Comparison of ENCODE assay signal across 1 cellular context in the genomic region with DNA sequence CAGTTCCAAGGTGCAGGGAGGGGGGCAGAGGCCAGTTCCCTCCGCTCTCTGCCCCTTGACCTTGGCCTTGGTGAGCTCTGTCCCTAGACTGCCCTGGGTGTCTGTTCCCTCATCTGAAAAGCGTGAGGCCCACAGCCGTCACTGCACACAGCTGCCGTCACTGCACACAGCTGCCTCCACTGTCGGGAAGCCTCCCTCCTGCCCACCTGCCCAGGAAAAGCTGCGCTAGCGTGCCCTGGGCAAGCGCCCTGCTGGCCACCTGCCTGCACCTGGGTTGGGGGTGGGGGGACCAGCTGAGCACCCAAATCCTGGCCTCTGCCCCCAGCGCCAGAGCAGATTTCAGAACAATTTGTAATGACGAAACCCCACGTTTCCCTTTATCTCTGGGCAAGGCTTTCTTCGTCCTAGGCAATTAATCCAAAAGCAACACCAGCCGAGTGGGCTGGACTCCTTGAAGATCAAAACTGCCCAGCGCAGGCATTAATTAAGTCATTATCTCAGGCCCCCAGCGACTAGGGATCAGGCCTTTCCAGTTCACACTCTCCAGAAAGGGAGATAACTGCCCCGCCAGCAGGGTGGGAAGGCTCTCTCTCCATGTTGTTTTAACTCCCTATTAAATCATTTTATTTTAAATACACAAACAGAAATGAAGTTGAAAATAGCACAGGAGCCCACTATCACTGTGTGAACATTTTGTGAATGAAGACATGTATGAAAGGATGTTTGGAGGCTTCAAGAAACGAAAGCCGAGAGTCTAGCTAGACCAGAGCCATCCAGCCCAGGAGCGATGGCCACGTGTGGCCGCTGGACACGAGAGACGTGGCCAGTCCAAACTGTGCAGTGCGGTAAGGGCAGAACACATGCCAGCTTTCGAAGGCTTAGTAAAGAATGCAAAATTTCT.
TF ChIP-seq lines count a peak whose summit lies in the region.

No MANE protein-coding gene starts in this region.

TF ChIP-seq in K562, 482 proteins besides CTCF, POLR2A, EP300 and RAD21 (continued from another document and continues in another):
- TF ChIP-seq ZNF407 (IDR thresholded peaks at IDR 0.05; ENCODE audit: low read depth) (no peak), NUFIP1 (IDR thresholded peaks at IDR 0.05; ENCODE audit: partially characterized antibody) (no peak), HEY1 (CRISPR knock-in tag; IDR thresholded peaks at IDR 0.05; ENCODE audit: borderline replicate concordance) (no peak), PTTG1 (tag; IDR thresholded peaks at IDR 0.05; ENCODE audit: low read depth) (no peak), PHF21A (IDR thresholded peaks at IDR 0.05; ENCODE audit: borderline replicate concordance, low read depth) (no peak), CCAR2 (IDR thresholded peaks at IDR 0.05; ENCODE audit: low read depth, low read length) (no peak), MTA2 (IDR thresholded peaks at IDR 0.05; ENCODE audit: low read depth) (peak; percentile 38; the same call in 1 of the 2 replicates), RBFOX2 (IDR thresholded peaks at IDR 0.05; ENCODE audit: low read depth, low read length) (no peak), DPF2 (IDR thresholded peaks at IDR 0.05) (peak; percentile 65; the same call in 1 of the 2 replicates), DACH1 (IDR thresholded peaks at IDR 0.05; ENCODE audit: partially characterized antibody) (peak; percentile 52), PHB2 (IDR thresholded peaks at IDR 0.05; ENCODE audit: low read depth) (no peak), FIP1L1 (IDR thresholded peaks at IDR 0.05; ENCODE audit: low read depth, low read length, poor library complexity, severe bottlenecking) (no peak), KAT2B (IDR thresholded peaks at IDR 0.05; ENCODE audit: low read depth, low read length) (no peak), EGR1 (conservative IDR thresholded peaks at IDR 0.05) (no peak), HMGN3 (IDR thresholded peaks at IDR 0.05; ENCODE audit: borderline replicate concordance, extremely low read depth, insufficient read length, low read depth, low read length) (peak; percentile 29), TFAP4 (CRISPR knock-in tag; IDR thresholded peaks at IDR 0.05; ENCODE audit: borderline replicate concordance) (peak; percentile 66; the same call in 1 of the 2 replicates), MYC (IDR thresholded peaks at IDR 0.05; ENCODE audit: low read depth, low read length) (no peak), MYC (CRISPR knock-in tag; IDR thresholded peaks at IDR 0.05; ENCODE audit: borderline replicate concordance, low read depth) (no peak), ZNF280A (IDR thresholded peaks at IDR 0.05; ENCODE audit: low read depth, partially characterized antibody) (no peak), EZH2 (IDR thresholded peaks at IDR 0.05; ENCODE audit: borderline replicate concordance, low read depth, low read length) (no peak), ELK1 (CRISPR knock-in tag; IDR thresholded peaks at IDR 0.05) (no peak), ZNF133 (CRISPR knock-in tag; IDR thresholded peaks at IDR 0.05) (no peak), HIVEP1 (CRISPR knock-in tag; IDR thresholded peaks at IDR 0.05) (no peak), HDAC1 (IDR thresholded peaks at IDR 0.05) (0 out of 4 replicates have a peak, but pooled peaks of 1 of the 2 experiments have one; percentile 22), ELF1 (tag; IDR thresholded peaks at IDR 0.05) (no peak), NR1H2 (CRISPR knock-in tag; IDR thresholded peaks at IDR 0.05) (no peak)
- TF ChIP-seq, protein P1, sequence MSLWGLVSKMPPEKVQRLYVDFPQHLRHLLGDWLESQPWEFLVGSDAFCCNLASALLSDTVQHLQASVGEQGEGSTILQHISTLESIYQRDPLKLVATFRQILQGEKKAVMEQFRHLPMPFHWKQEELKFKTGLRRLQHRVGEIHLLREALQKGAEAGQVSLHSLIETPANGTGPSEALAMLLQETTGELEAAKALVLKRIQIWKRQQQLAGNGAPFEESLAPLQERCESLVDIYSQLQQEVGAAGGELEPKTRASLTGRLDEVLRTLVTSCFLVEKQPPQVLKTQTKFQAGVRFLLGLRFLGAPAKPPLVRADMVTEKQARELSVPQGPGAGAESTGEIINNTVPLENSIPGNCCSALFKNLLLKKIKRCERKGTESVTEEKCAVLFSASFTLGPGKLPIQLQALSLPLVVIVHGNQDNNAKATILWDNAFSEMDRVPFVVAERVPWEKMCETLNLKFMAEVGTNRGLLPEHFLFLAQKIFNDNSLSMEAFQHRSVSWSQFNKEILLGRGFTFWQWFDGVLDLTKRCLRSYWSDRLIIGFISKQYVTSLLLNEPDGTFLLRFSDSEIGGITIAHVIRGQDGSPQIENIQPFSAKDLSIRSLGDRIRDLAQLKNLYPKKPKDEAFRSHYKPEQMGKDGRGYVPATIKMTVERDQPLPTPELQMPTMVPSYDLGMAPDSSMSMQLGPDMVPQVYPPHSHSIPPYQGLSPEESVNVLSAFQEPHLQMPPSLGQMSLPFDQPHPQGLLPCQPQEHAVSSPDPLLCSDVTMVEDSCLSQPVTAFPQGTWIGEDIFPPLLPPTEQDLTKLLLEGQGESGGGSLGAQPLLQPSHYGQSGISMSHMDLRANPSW (CRISPR knock-in tag; IDR thresholded peaks at IDR 0.05), result no peak
- TF ChIP-seq, protein P2, sequence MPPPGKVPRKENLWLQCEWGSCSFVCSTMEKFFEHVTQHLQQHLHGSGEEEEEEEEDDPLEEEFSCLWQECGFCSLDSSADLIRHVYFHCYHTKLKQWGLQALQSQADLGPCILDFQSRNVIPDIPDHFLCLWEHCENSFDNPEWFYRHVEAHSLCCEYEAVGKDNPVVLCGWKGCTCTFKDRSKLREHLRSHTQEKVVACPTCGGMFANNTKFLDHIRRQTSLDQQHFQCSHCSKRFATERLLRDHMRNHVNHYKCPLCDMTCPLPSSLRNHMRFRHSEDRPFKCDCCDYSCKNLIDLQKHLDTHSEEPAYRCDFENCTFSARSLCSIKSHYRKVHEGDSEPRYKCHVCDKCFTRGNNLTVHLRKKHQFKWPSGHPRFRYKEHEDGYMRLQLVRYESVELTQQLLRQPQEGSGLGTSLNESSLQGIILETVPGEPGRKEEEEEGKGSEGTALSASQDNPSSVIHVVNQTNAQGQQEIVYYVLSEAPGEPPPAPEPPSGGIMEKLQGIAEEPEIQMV (tag; conservative IDR thresholded peaks at IDR 0.05; ENCODE audit: low read depth), result no peak
- TF ChIP-seq, protein P3, sequence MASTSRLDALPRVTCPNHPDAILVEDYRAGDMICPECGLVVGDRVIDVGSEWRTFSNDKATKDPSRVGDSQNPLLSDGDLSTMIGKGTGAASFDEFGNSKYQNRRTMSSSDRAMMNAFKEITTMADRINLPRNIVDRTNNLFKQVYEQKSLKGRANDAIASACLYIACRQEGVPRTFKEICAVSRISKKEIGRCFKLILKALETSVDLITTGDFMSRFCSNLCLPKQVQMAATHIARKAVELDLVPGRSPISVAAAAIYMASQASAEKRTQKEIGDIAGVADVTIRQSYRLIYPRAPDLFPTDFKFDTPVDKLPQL (IDR thresholded peaks at IDR 0.05; ENCODE audit: extremely low read depth, insufficient read length), result no peak
- TF ChIP-seq, protein P4, sequence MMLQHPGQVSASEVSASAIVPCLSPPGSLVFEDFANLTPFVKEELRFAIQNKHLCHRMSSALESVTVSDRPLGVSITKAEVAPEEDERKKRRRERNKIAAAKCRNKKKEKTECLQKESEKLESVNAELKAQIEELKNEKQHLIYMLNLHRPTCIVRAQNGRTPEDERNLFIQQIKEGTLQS (IDR thresholded peaks at IDR 0.05), result peak; percentile 43; the same call in 1 of the 2 replicates
- TF ChIP-seq, protein P4 (CRISPR knock-in tag; conservative IDR thresholded peaks at IDR 0.05), result no peak
